ENCODE assay signal across 15 cellular contexts in the genomic region with DNA sequence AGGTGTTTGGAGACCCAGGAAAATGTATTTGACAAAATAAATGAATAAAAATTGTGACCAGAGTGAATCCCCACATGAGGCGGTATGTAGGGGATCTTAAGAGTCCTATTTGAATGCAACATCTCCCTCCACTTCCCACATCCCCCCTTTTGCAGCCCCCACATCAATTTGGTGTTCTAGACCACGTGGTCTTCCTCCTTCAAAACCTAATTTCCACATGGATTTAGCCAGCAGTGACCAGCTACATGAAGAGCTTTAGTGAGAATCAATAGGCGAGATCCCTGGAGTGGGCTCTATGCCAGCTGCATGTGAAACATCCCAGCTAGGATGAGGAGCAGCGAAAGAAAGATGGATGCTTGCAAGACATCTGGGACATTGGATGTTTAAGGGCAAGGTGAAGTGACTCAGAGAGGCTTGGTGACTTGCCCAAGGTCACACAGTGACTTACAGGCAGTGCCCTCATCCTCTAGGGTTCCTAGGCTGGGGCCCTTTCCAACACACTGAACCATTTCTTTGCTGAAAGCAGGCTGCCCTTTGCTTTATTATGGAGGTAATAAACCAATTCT. TPM values are rescaled to one million over a fixed set of nuclear protein-coding genes. Genes with fewer than 3 reads are reported as not detected.
DNase-seq lines count a peak whose midpoint lies in the region; ATAC-seq, FAIRE-seq and TF ChIP-seq lines count a peak whose summit lies in the region.
"Had no signal": no experiment of that assay in that cellular context is flagged by ENCODE, and none has a peak within 500 bp of the region (broad histone marks: within the 10 kb centered on the region; RNA-seq: fewer than 3 reads in every experiment).

No MANE protein-coding gene starts in this region.

- POLR2A ChIA-PET in HepG2 (lab: Yijun Ruan, JAX) = no interaction called here

- H2AFZ ChIP-seq in HepG2 (ENCODE audit: low read length) = no peak overlapping the region

- in situ Hi-C loops in HepG2 (cut with HindIII; ENCODE audit: extremely low pct_ligation_motif_present, low pct_unique_long_range_greater_than_20kb) = no loop called here

- 2% methylated on average over 4 of the region's 4 CpGs for WGBS in HepG2 (ENCODE audit: low lambda C conversion rate)
- 71 to 73% methylated on average over 4 of the region's 4 CpGs for WGBS in testis, 2 donors

- no peak overlapping the region for H3K4me2 ChIP-seq in HepG2 (ENCODE audit: low read depth, low read length)

- BruUV-seq in HepG2 (replicated peaks; lab: Mats Ljungman, UMichigan) = no TSS peak

- intact Hi-C loops in HepG2 (cut with micrococcal nuclease; ENCODE audit: unreplicated experiment) (no loop called here), testis (cut with DNase I; ENCODE audit: low total_unique reads) (no loop called here)

- TF ChIP-seq CTCF in coronary artery (IDR thresholded peaks at IDR 0.05) = no peak
- no peak for TF ChIP-seq CTCF in HepG2 (CRISPR knock-in tag; IDR thresholded peaks at IDR 0.05)
- TF ChIP-seq CTCF in testis (IDR thresholded peaks at IDR 0.05) = no peak

- CTCF ChIA-PET in HepG2 (lab: Yijun Ruan, JAX; ENCODE audit: low intra/inter-chr PET ratio, low total read pairs) = no interaction called here

- H4K20me1 ChIP-seq in HepG2 (ENCODE audit: insufficient read depth, low read length) = no peaks in the 10 kb centered on the region

- no peak for FAIRE-seq in HepG2 (lab: Jason Lieb, UNC)

- H3K27ac ChIP-seq in coronary artery (no peak overlapping the region), HepG2 (ENCODE audit: extremely low read length, insufficient read depth, low read length) (no peak overlapping the region), testis (peak overlapping the region in 1 of 2 donors; percentile 2)
- H3K27ac ChIP-seq: RWPE1 had no signal

- H3K9ac ChIP-seq in HepG2 (ENCODE audit: insufficient read depth, low read depth, low read length) = no peak overlapping the region

- H3K27me3 ChIP-seq in HepG2 (ENCODE audit: control insufficient read depth in 1 of 2, insufficient read depth in 2 of 2, low read length in 2 of 2) (no peaks in the 10 kb centered on the region; a peak in 3 of 5 replicates), testis (no peaks in the 10 kb centered on the region)

- H3K4me3 ChIP-seq in coronary artery = no peak overlapping the region
- H3K4me3 ChIP-seq in HepG2 (replicated peaks in 1 of 3; ENCODE audit: insufficient read depth in 1 of 3, low read depth in 2 of 3, low read length in 3 of 3) = no peak overlapping the region
- no peak overlapping the region for H3K4me3 ChIP-seq in testis

- H3K79me2 ChIP-seq in HepG2 (ENCODE audit: insufficient read depth, low read length) = no peaks in the 10 kb centered on the region

- H3K9me3 ChIP-seq in HepG2 (ENCODE audit: low read length) = no peaks in the 10 kb centered on the region
- H3K9me3 ChIP-seq in testis = no peaks in the 10 kb centered on the region

- no peak for TF ChIP-seq RAD21 in HepG2 (CRISPR knock-in tag; IDR thresholded peaks at IDR 0.05)

- ATAC-seq in HepG2 (no peak), HG03039 (IDR thresholded peaks at IDR 0.05; ENCODE audit: unreplicated experiment) (no peak)
- ATAC-seq: PC-3 had no signal

- TF ChIP-seq EP300 in HepG2 (IDR thresholded peaks at IDR 0.05; ENCODE audit: low read depth in 2 of 2, low read length in 2 of 2) = no peak
- TF ChIP-seq EP300 in HepG2 (CRISPR knock-in tag; IDR thresholded peaks at IDR 0.05; ENCODE audit: borderline replicate concordance) = no peak

- H3K4me1 ChIP-seq in HepG2 (ENCODE audit: insufficient read depth, low read length) = no peaks in the 10 kb centered on the region
- peaks cover 2% of the 10 kb centered on the region for H3K4me1 ChIP-seq in testis

- H3K36me3 ChIP-seq in HepG2 (replicated peaks in 1 of 2; ENCODE audit: control insufficient read depth in 1 of 2, insufficient read depth in 2 of 2, low read length in 2 of 2) (no peaks in the 10 kb centered on the region), testis (ENCODE audit: low read depth, missing control alignments) (no peaks in the 10 kb centered on the region)

- DNase-seq in NCI-H446 treated with DMSO at 0.1 percent for 48 hours (lab: John Stamatoyannopoulos, UW) = peak; percentile 72
- peak; percentile 28 for DNase-seq in coronary artery (ENCODE audit: low spot score)
- DNase-seq in HepG2 (ENCODE audit: low spot score) = no peak
- peak; percentile 30 for DNase-seq in testis
- DNase-seq in activated gamma-delta T cell treated with Interleukin-2 at 50 U/mL for 16 hours = no peak
- DNase-seq in epidermal melanocyte (ENCODE audit: insufficient read length, low spot score) = no peak
- DNase-seq: DMS79, NCI-H1105 treated with DMSO at 0.1 percent for 48 hours, NCI-H1694 treated with DMSO at 0.1 percent for 48 hours, NCI-H2107, NCI-H226, NCI-H526 treated with DMSO at 0.1 percent for 48 hours, PC-3 had no signal

- TF ChIP-seq POLR2A in HepG2 (IDR thresholded peaks at IDR 0.05; ENCODE audit: insufficient read depth in 1 of 2, low read depth in 2 of 2, low read length in 2 of 2) = no peak
- TF ChIP-seq POLR2A in testis (IDR thresholded peaks at IDR 0.05) = no peak

TF ChIP-seq in HepG2, 621 proteins besides CTCF, POLR2A, EP300 and RAD21:
- TF ChIP-seq, protein P1, sequence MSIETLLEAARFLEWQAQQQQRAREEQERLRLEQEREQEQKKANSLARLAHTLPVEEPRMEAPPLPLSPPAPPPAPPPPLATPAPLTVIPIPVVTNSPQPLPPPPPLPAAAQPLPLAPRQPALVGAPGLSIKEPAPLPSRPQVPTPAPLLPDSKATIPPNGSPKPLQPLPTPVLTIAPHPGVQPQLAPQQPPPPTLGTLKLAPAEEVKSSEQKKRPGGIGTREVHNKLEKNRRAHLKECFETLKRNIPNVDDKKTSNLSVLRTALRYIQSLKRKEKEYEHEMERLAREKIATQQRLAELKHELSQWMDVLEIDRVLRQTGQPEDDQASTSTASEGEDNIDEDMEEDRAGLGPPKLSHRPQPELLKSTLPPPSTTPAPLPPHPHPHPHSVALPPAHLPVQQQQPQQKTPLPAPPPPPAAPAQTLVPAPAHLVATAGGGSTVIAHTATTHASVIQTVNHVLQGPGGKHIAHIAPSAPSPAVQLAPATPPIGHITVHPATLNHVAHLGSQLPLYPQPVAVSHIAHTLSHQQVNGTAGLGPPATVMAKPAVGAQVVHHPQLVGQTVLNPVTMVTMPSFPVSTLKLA (IDR thresholded peaks at IDR 0.05) = peak; percentile 95
- TF ChIP-seq MTF1 (CRISPR knock-in tag; IDR thresholded peaks at IDR 0.05) (no peak), ZNF180 (CRISPR knock-in tag; IDR thresholded peaks at IDR 0.05; ENCODE audit: borderline replicate concordance, low read depth) (no peak)

RNA-seq across cellular contexts. Expression of a gene that starts 23.8 kb away (rescaled TPM):
- not detected in 2 replicates for total RNA-seq in HepG2 (2016; rRNA removed; fragmentation: Illumina TruSeq; extraction: Trizol)
- total RNA-seq in HepG2 (2016; cell fraction: cytosol; rRNA removed; fragmentation: Illumina TruSeq; extraction: Trizol; ENCODE audit: low read depth) = not detected in 2 replicates
- total RNA-seq in HepG2 (2016; cell fraction: insoluble cytoplasmic fraction; rRNA removed; fragmentation: Illumina TruSeq; extraction: Trizol) = not detected in 2 replicates
- not detected in 2 replicates for total RNA-seq in HepG2 (2016; cell fraction: membrane; rRNA removed; fragmentation: Illumina TruSeq; extraction: Trizol)
- not detected in 2 replicates for total RNA-seq in HepG2 (2016; cell fraction: nucleus; rRNA removed; fragmentation: Illumina TruSeq; extraction: Trizol)
- not detected in 2 replicates for polyA plus RNA-seq in HepG2 (2011; rRNA removed)
- not detected in 2 replicates for polyA plus RNA-seq in HepG2 (2011; cell fraction: cytosol; rRNA removed)
- polyA plus RNA-seq in HepG2 (2011; cell fraction: nucleus; rRNA removed) = not detected in 2 replicates
- polyA plus RNA-seq in HepG2 (2012) = not detected in 2 replicates
- not detected in 2 replicates for polyA plus RNA-seq in HepG2 (2016; cell fraction: cytosol; fragmentation: Illumina TruSeq; extraction: Trizol; ENCODE audit: low read depth)
- not detected in 2 replicates for polyA plus RNA-seq in HepG2 (2016; cell fraction: insoluble cytoplasmic fraction; fragmentation: Illumina TruSeq; extraction: Trizol; ENCODE audit: low read depth)
- polyA plus RNA-seq in HepG2 (2016; cell fraction: membrane; fragmentation: Illumina TruSeq; extraction: Trizol; ENCODE audit: low read depth) = not detected in 2 replicates
- not detected in 2 replicates for polyA plus RNA-seq in HepG2 (2016; cell fraction: nucleus; fragmentation: Illumina TruSeq; extraction: Trizol; ENCODE audit: insufficient read depth, low read depth)
- not detected in 2 replicates for polyA minus RNA-seq in HepG2 (2011; rRNA and poly(A)+ RNA removed; ENCODE audit: low replicate concordance)
- not detected in 2 replicates for polyA minus RNA-seq in HepG2 (2011; cell fraction: cytosol; rRNA and poly(A)+ RNA removed)
- not detected in 2 replicates for polyA minus RNA-seq in HepG2 (2011; cell fraction: nucleus; rRNA and poly(A)+ RNA removed)
- total RNA-seq in testis = 1 to 10 TPM; 2.1 to 5.0 TPM
- 11.1 TPM for polyA plus RNA-seq in testis (ENCODE audit: insufficient read depth, low read depth, low replicate concordance)
- total RNA-seq: PC-3 had no signal

Comparison
In these comparisons a context has a peak if more than half of its experiments do, and no peak if none do; other contexts are left out.
1. DNase-seq: peak in NCI-H446 treated with DMSO at 0.1 percent for 48 hours (single experiment), coronary artery (single experiment) and testis (single experiment); none in HepG2 (single experiment), activated gamma-delta T cell treated with Interleukin-2 at 50 U/mL for 16 hours (single experiment) and epidermal melanocyte (single experiment).